ENCODE assay signal across 1 cellular context in genomic region chr2:3659447-3660432, GRCh38.
TF ChIP-seq lines count a peak whose summit lies in the region.

No MANE protein-coding gene starts in this region.

TF ChIP-seq in HepG2, 621 proteins besides CTCF, POLR2A, EP300 and RAD21 (continued from another document and continues in another):
- TF ChIP-seq, protein P1, sequence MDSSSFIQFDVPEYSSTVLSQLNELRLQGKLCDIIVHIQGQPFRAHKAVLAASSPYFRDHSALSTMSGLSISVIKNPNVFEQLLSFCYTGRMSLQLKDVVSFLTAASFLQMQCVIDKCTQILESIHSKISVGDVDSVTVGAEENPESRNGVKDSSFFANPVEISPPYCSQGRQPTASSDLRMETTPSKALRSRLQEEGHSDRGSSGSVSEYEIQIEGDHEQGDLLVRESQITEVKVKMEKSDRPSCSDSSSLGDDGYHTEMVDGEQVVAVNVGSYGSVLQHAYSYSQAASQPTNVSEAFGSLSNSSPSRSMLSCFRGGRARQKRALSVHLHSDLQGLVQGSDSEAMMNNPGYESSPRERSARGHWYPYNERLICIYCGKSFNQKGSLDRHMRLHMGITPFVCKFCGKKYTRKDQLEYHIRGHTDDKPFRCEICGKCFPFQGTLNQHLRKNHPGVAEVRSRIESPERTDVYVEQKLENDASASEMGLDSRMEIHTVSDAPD (CRISPR knock-in tag; IDR thresholded peaks at IDR 0.05) = 0 out of 2 replicates have a peak, but pooled peaks have one; percentile 23
- TF ChIP-seq ZNF512B (CRISPR knock-in tag; IDR thresholded peaks at IDR 0.05; ENCODE audit: borderline replicate concordance) (no peak), THYN1 (CRISPR knock-in tag; IDR thresholded peaks at IDR 0.05; ENCODE audit: borderline replicate concordance, low read depth) (no peak), AKNA (CRISPR knock-in tag; IDR thresholded peaks at IDR 0.05; ENCODE audit: borderline replicate concordance) (no peak), PCBP1 (IDR thresholded peaks at IDR 0.05; ENCODE audit: borderline replicate concordance, low read depth, low read length) (no peak), DPF2 (CRISPR knock-in tag; IDR thresholded peaks at IDR 0.05; ENCODE audit: borderline replicate concordance, low read depth) (no peak), TSC22D2 (CRISPR knock-in tag; IDR thresholded peaks at IDR 0.05; ENCODE audit: borderline replicate concordance) (no peak), GTF3A (CRISPR knock-in tag; conservative IDR thresholded peaks at IDR 0.05) (no peak), PHB2 (IDR thresholded peaks at IDR 0.05; ENCODE audit: partially characterized antibody) (no peak), ZNF510 (CRISPR knock-in tag; IDR thresholded peaks at IDR 0.05; ENCODE audit: low read depth) (no peak), SALL1 (CRISPR knock-in tag; IDR thresholded peaks at IDR 0.05) (peak; percentile 72), ZNF567 (CRISPR knock-in tag; IDR thresholded peaks at IDR 0.05; ENCODE audit: borderline replicate concordance) (no peak), ZNF160 (CRISPR knock-in tag; IDR thresholded peaks at IDR 0.05) (no peak), ZNF24 (IDR thresholded peaks at IDR 0.05) (no peak), LCORL (IDR thresholded peaks at IDR 0.05) (no peak), LCORL (CRISPR knock-in tag; IDR thresholded peaks at IDR 0.05) (no peak), PAF1 (CRISPR knock-in tag; IDR thresholded peaks at IDR 0.05) (no peak), THAP11 (CRISPR knock-in tag; IDR thresholded peaks at IDR 0.05) (0 out of 2 replicates have a peak, but pooled peaks have one; percentile 18), ZNF577 (CRISPR knock-in tag; IDR thresholded peaks at IDR 0.05; ENCODE audit: borderline replicate concordance, low read depth) (no peak), ZNF530 (CRISPR knock-in tag; IDR thresholded peaks at IDR 0.05; ENCODE audit: low read depth) (no peak), MTERF4 (CRISPR knock-in tag; IDR thresholded peaks at IDR 0.05) (0 out of 2 replicates have a peak, but pooled peaks have one; percentile 6), ZMYM3 (CRISPR knock-in tag; IDR thresholded peaks at IDR 0.05) (peak; percentile 71), MIER3 (CRISPR knock-in tag; IDR thresholded peaks at IDR 0.05; ENCODE audit: borderline replicate concordance) (no peak), ZNF792 (CRISPR knock-in tag; IDR thresholded peaks at IDR 0.05) (no peak), JUNB (CRISPR knock-in tag; IDR thresholded peaks at IDR 0.05; ENCODE audit: borderline replicate concordance) (no peak), PHF5A (CRISPR knock-in tag; IDR thresholded peaks at IDR 0.05; ENCODE audit: low read depth, unreplicated experiment) (no peak), CBX5 (CRISPR knock-in tag; IDR thresholded peaks at IDR 0.05; ENCODE audit: borderline replicate concordance) (0 out of 2 replicates have a peak, but pooled peaks have one; percentile 56), SMAD1 (CRISPR knock-in tag; IDR thresholded peaks at IDR 0.05; ENCODE audit: borderline replicate concordance, low read depth) (no peak), HNRNPH1 (optimal IDR thresholded peaks at IDR 0.05; ENCODE audit: low read depth, low read length) (no peak), ZNF496 (CRISPR knock-in tag; IDR thresholded peaks at IDR 0.05; ENCODE audit: insufficient replicate concordance) (no peak), YY1 (IDR thresholded peaks at IDR 0.05; ENCODE audit: insufficient read depth, insufficient replicate concordance, low read depth, low read length) (no peak), KLF13 (CRISPR knock-in tag; IDR thresholded peaks at IDR 0.05) (no peak), ZNF501 (CRISPR knock-in tag; IDR thresholded peaks at IDR 0.05) (no peak; the same call in 1 of the 2 replicates), XBP1 (CRISPR knock-in tag; IDR thresholded peaks at IDR 0.05) (no peak), TAF1 (CRISPR knock-in tag; IDR thresholded peaks at IDR 0.05) (no peak), ZNF260 (CRISPR knock-in tag; IDR thresholded peaks at IDR 0.05; ENCODE audit: borderline replicate concordance, low read depth) (no peak), NR1H2 (CRISPR knock-in tag; IDR thresholded peaks at IDR 0.05; ENCODE audit: borderline replicate concordance, low read depth) (no peak), ZNF367 (CRISPR knock-in tag; IDR thresholded peaks at IDR 0.05; ENCODE audit: borderline replicate concordance) (no peak), MIXL1 (CRISPR knock-in tag; IDR thresholded peaks at IDR 0.05) (no peak), POLR2AphosphoS5 (IDR thresholded peaks at IDR 0.05; ENCODE audit: low read depth, low read length) (no peak), ZNF484 (CRISPR knock-in tag; IDR thresholded peaks at IDR 0.05; ENCODE audit: borderline replicate concordance, low read depth) (no peak), ZNF317 (CRISPR knock-in tag; IDR thresholded peaks at IDR 0.05) (no peak), TFAP4 (IDR thresholded peaks at IDR 0.05; ENCODE audit: borderline replicate concordance, low read depth) (no peak), NCOA1 (CRISPR knock-in tag; IDR thresholded peaks at IDR 0.05) (0 out of 2 replicates have a peak, but pooled peaks have one; percentile 46), SMAD3 (CRISPR knock-in tag; IDR thresholded peaks at IDR 0.05) (no peak), CCAR2 (optimal IDR thresholded peaks at IDR 0.05; ENCODE audit: low read depth, low read length) (no peak), ZBTB20 (CRISPR knock-in tag; IDR thresholded peaks at IDR 0.05; ENCODE audit: borderline replicate concordance, low read depth) (peak; percentile 87; the same call in 1 of the 2 replicates), CHD4 (IDR thresholded peaks at IDR 0.05; ENCODE audit: borderline replicate concordance, low read length) (no peak), ELF4 (CRISPR knock-in tag; IDR thresholded peaks at IDR 0.05; ENCODE audit: borderline replicate concordance) (no peak), ONECUT2 (CRISPR knock-in tag; IDR thresholded peaks at IDR 0.05) (no peak), ZBTB43 (CRISPR knock-in tag; conservative IDR thresholded peaks at IDR 0.05) (no peak), ZNF205 (CRISPR knock-in tag; IDR thresholded peaks at IDR 0.05) (no peak)
- TF ChIP-seq, protein P2, sequence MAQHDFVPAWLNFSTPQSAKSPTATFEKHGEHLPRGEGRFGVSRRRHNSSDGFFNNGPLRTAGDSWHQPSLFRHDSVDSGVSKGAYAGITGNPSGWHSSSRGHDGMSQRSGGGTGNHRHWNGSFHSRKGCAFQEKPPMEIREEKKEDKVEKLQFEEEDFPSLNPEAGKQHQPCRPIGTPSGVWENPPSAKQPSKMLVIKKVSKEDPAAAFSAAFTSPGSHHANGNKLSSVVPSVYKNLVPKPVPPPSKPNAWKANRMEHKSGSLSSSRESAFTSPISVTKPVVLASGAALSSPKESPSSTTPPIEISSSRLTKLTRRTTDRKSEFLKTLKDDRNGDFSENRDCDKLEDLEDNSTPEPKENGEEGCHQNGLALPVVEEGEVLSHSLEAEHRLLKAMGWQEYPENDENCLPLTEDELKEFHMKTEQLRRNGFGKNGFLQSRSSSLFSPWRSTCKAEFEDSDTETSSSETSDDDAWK (CRISPR knock-in tag; IDR thresholded peaks at IDR 0.05) = no peak
- TF ChIP-seq, protein P3, sequence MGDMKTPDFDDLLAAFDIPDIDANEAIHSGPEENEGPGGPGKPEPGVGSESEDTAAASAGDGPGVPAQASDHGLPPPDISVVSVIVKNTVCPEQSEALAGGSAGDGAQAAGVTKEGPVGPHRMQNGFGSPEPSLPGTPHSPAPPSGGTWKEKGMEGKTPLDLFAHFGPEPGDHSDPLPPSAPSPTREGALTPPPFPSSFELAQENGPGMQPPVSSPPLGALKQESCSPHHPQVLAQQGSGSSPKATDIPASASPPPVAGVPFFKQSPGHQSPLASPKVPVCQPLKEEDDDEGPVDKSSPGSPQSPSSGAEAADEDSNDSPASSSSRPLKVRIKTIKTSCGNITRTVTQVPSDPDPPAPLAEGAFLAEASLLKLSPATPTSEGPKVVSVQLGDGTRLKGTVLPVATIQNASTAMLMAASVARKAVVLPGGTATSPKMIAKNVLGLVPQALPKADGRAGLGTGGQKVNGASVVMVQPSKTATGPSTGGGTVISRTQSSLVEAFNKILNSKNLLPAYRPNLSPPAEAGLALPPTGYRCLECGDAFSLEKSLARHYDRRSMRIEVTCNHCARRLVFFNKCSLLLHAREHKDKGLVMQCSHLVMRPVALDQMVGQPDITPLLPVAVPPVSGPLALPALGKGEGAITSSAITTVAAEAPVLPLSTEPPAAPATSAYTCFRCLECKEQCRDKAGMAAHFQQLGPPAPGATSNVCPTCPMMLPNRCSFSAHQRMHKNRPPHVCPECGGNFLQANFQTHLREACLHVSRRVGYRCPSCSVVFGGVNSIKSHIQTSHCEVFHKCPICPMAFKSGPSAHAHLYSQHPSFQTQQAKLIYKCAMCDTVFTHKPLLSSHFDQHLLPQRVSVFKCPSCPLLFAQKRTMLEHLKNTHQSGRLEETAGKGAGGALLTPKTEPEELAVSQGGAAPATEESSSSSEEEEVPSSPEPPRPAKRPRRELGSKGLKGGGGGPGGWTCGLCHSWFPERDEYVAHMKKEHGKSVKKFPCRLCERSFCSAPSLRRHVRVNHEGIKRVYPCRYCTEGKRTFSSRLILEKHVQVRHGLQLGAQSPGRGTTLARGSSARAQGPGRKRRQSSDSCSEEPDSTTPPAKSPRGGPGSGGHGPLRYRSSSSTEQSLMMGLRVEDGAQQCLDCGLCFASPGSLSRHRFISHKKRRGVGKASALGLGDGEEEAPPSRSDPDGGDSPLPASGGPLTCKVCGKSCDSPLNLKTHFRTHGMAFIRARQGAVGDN (CRISPR knock-in tag; IDR thresholded peaks at IDR 0.05) = peak; percentile 89
